In genomic region chr16:54072237-54072636, GRCh38 we compare ENCODE assay signal across 22 cellular contexts.
"Had no signal": no experiment of that assay in that cellular context is flagged by ENCODE, and none has a peak within 500 bp of the region (broad histone marks: within the 10 kb centered on the region; RNA-seq: fewer than 3 reads in every experiment).

No MANE protein-coding gene starts in this region.

- H2AFZ ChIP-seq: parathyroid adenoma had no signal

- H3K4me3 Mint-ChIP-seq: activated naive CD8-positive, alpha-beta T cell treated with anti-CD3 and anti-CD28 coated beads, Interleukin-2, amount 10 ng/mL, durations not matched to agents 7 days and 5 days; activated T-helper 1 cell treated with anti-CD3 and anti-CD28 coated beads, Interleukin-12 subunit alpha, Interleukin-12 subunit beta, Interleukin-2, Interleukin-4 antibody, amounts not matched to agents 30 ng/mL and 10 ng/mL and 1 ng/mL, durations not matched to agents 14 hours and 24 hours and 36 hours; endodermal cell; natural killer cell; stimulated activated naive B cell treated with anti-CD40 and anti-IgM and Interleukin-4, amounts not matched to agents 10 μg/mL and 1 μg/mL and 100 μg/mL, for 72 hours; T-helper 1 cell treated with Interleukin-12 subunit alpha and Interleukin-12 subunit beta and Interleukin-4 antibody, amounts not matched to agents 30 μg/mL and 1 μg/mL, for 36 hours had no signal

- H3K27me3 ChIP-seq: brain microvascular endothelial cell, colonic mucosa, sigmoid colon, spleen had no signal

- H3K27me3 Mint-ChIP-seq: activated naive CD8-positive, alpha-beta T cell treated with anti-CD3 and anti-CD28 coated beads, Interleukin-2, amount 10 ng/mL, durations not matched to agents 7 days and 5 days; stimulated activated naive B cell treated with anti-CD40 and anti-IgM and Interleukin-4, amounts not matched to agents 10 μg/mL and 1 μg/mL and 100 μg/mL, for 72 hours had no signal

- H3K36me3 Mint-ChIP-seq: activated naive CD8-positive, alpha-beta T cell treated with anti-CD3 and anti-CD28 coated beads, Interleukin-2, amount 10 ng/mL, durations not matched to agents 7 days and 5 days; natural killer cell had no signal

- H3K4me3 ChIP-seq: colonic mucosa, sigmoid colon, spleen, thoracic aorta had no signal

- H3K4me1 Mint-ChIP-seq: activated naive CD8-positive, alpha-beta T cell treated with anti-CD3 and anti-CD28 coated beads, Interleukin-2, amount 10 ng/mL, durations not matched to agents 7 days and 5 days; natural killer cell had no signal

- H3K36me3 ChIP-seq: brain microvascular endothelial cell, colonic mucosa, sigmoid colon, thoracic aorta had no signal

- FAIRE-seq: kidney had no signal

- H3K9ac ChIP-seq: parathyroid adenoma had no signal

- H3K27ac Mint-ChIP-seq: activated naive CD8-positive, alpha-beta T cell treated with anti-CD3 and anti-CD28 coated beads, Interleukin-2, amount 10 ng/mL, durations not matched to agents 7 days and 5 days; activated T-helper 1 cell treated with anti-CD3 and anti-CD28 coated beads, Interleukin-12 subunit alpha, Interleukin-12 subunit beta, Interleukin-2, Interleukin-4 antibody, amounts not matched to agents 30 ng/mL and 10 ng/mL and 1 ng/mL, durations not matched to agents 14 hours and 24 hours and 36 hours; endodermal cell; natural killer cell; stimulated activated naive B cell treated with anti-CD40 and anti-IgM and Interleukin-4, amounts not matched to agents 10 μg/mL and 1 μg/mL and 100 μg/mL, for 72 hours; T-helper 1 cell treated with Interleukin-12 subunit alpha and Interleukin-12 subunit beta and Interleukin-4 antibody, amounts not matched to agents 30 μg/mL and 1 μg/mL, for 36 hours had no signal

- H3K9me3 Mint-ChIP-seq: activated naive CD8-positive, alpha-beta T cell treated with anti-CD3 and anti-CD28 coated beads, Interleukin-2, amount 10 ng/mL, durations not matched to agents 7 days and 5 days; activated T-helper 1 cell treated with anti-CD3 and anti-CD28 coated beads, Interleukin-12 subunit alpha, Interleukin-12 subunit beta, Interleukin-2, Interleukin-4 antibody, amounts not matched to agents 30 ng/mL and 10 ng/mL and 1 ng/mL, durations not matched to agents 14 hours and 24 hours and 36 hours; endodermal cell; natural killer cell; T-helper 1 cell treated with Interleukin-12 subunit alpha and Interleukin-12 subunit beta and Interleukin-4 antibody, amounts not matched to agents 30 μg/mL and 1 μg/mL, for 36 hours had no signal

- DNase-seq: activated CD4-positive, alpha-beta T cell treated with anti-CD3 and anti-CD28 coated beads for 1 hour; activated CD4-positive, alpha-beta T cell treated with anti-CD3 and anti-CD28 coated beads, Interleukin-2, amount 50 U/mL, for 4 hours; activated gamma-delta T cell treated with Interleukin-2 at 50 U/mL for 16 hours; activated naive CD8-positive, alpha-beta T cell treated with anti-CD3 and anti-CD28 coated beads, Interleukin-2, amount 10 ng/mL, durations not matched to agents 7 days and 5 days; activated T-cell treated with anti-CD3 and anti-CD28 coated beads for 4 hours; brain microvascular endothelial cell; central memory CD4-positive, alpha-beta T cell; colonic mucosa; endodermal cell; foreskin fibroblast; kidney; mesenchymal stem cell; natural killer cell; sigmoid colon; spleen; stimulated activated naive B cell treated with anti-CD40 and anti-IgM and Interleukin-4, amounts not matched to agents 10 μg/mL and 1 μg/mL and 100 μg/mL, for 72 hours had no signal

- H3K4me1 ChIP-seq: colonic mucosa, parathyroid adenoma, spleen had no signal

- H3K9me3 ChIP-seq: colonic mucosa, sigmoid colon, spleen, thoracic aorta had no signal

- H3K79me2 ChIP-seq: parathyroid adenoma had no signal

- H3K27ac ChIP-seq: brain microvascular endothelial cell, colonic mucosa, epithelial cell of prostate, parathyroid adenoma, sigmoid colon, spleen, thoracic aorta, VCaP had no signal

- ATAC-seq: natural killer cell; stimulated activated naive B cell treated with anti-CD40 and anti-IgM and Interleukin-4, amounts not matched to agents 10 μg/mL and 1 μg/mL and 100 μg/mL, for 72 hours had no signal
